Comparison of ENCODE assay signal across 1 cellular context in genomic region chr13:113584205-113584869, GRCh38.
TF ChIP-seq lines count a peak whose summit lies in the region.

Gene TFDP1, plus strand, starts transcription at chr13:113584753. Its CDS starts 1,085 bp downstream, at chr13:113585838.

TF ChIP-seq in K562, 482 proteins besides CTCF, POLR2A, EP300 and RAD21 (continued from another document and continues in another):
- TF ChIP-seq PKNOX1 (IDR thresholded peaks at IDR 0.05) (no peak), JUN (IDR thresholded peaks at IDR 0.05; ENCODE audit: borderline replicate concordance, low read depth, low read length) (no peak), JUN (CRISPR knock-in tag; IDR thresholded peaks at IDR 0.05; ENCODE audit: borderline replicate concordance) (no peak), ZBTB7A (IDR thresholded peaks at IDR 0.05; ENCODE audit: borderline replicate concordance, control insufficient read depth, low read depth, low read length) (0 out of 2 replicates have a peak, but pooled peaks have one; percentile 19), MYNN (IDR thresholded peaks at IDR 0.05) (0 out of 2 replicates have a peak, but pooled peaks have one; percentile 17), MYNN (CRISPR knock-in tag; IDR thresholded peaks at IDR 0.05) (no peak), ZBTB11 (CRISPR knock-in tag; IDR thresholded peaks at IDR 0.05) (peak in 1 of 3 experiments; percentile 52; a peak in 1 of 6 replicates), SMAD4 (CRISPR knock-in tag; conservative IDR thresholded peaks at IDR 0.05) (0 out of 2 replicates have a peak, but pooled peaks have one; percentile 45), FIP1L1 (IDR thresholded peaks at IDR 0.05; ENCODE audit: low read depth, low read length, poor library complexity, severe bottlenecking) (peak; percentile 36), VEZF1 (CRISPR knock-in tag; IDR thresholded peaks at IDR 0.05) (peak; percentile 56), GMEB1 (CRISPR knock-in tag; IDR thresholded peaks at IDR 0.05) (peak; percentile 85), FOXJ3 (CRISPR knock-in tag; IDR thresholded peaks at IDR 0.05) (no peak), ZNF766 (CRISPR knock-in tag; conservative IDR thresholded peaks at IDR 0.05) (peak; percentile 71), SIN3B (IDR thresholded peaks at IDR 0.05; ENCODE audit: low read depth) (peak; percentile 44; the same call in 1 of the 2 replicates), PML (IDR thresholded peaks at IDR 0.05; ENCODE audit: low read length) (no peak), E2F4 (CRISPR knock-in tag; IDR thresholded peaks at IDR 0.05; ENCODE audit: low read depth) (peak; percentile 65; the same call in 1 of the 2 replicates), ZNF586 (CRISPR knock-in tag; conservative IDR thresholded peaks at IDR 0.05) (no peak), E2F6 (IDR thresholded peaks at IDR 0.05; ENCODE audit: borderline replicate concordance in 1 of 2, extremely low read depth in 1 of 2, insufficient read depth in 1 of 2, insufficient read length in 1 of 2, low read depth in 1 of 2, low read length in 1 of 2, poor library complexity in 1 of 2, severe bottlenecking in 1 of 2) (peak; percentile 52 to 71), PHF8 (IDR thresholded peaks at IDR 0.05; ENCODE audit: borderline replicate concordance, low read length) (peak; percentile 66; the same call in 1 of the 2 replicates), DMBX1 (CRISPR knock-in tag; IDR thresholded peaks at IDR 0.05; ENCODE audit: borderline replicate concordance) (peak; percentile 64; the same call in 1 of the 2 replicates), HCFC1 (IDR thresholded peaks at IDR 0.05; ENCODE audit: low read depth, low read length) (peak; percentile 19; the same call in 1 of the 2 replicates), BRF1 (IDR thresholded peaks at IDR 0.05; ENCODE audit: borderline replicate concordance, extremely low read depth, insufficient read length) (no peak), PHF20 (IDR thresholded peaks at IDR 0.05; ENCODE audit: partially characterized antibody) (peak; percentile 48), MTA3 (IDR thresholded peaks at IDR 0.05; ENCODE audit: borderline replicate concordance) (0 out of 2 replicates have a peak, but pooled peaks have one; percentile 26), SAP30 (IDR thresholded peaks at IDR 0.05; ENCODE audit: borderline replicate concordance, insufficient read depth, low read depth, low read length, poor library complexity, severe bottlenecking) (no peak), E2F8 (IDR thresholded peaks at IDR 0.05; ENCODE audit: low read depth, partially characterized antibody) (peak; percentile 22), CXXC5 (CRISPR knock-in tag; IDR thresholded peaks at IDR 0.05) (peak; percentile 81), ZNF395 (CRISPR knock-in tag; IDR thresholded peaks at IDR 0.05) (peak; percentile 44; the same call in 1 of the 2 replicates), ZBTB2 (IDR thresholded peaks at IDR 0.05) (0 out of 2 replicates have a peak, but pooled peaks have one; percentile 31), FOXP1 (CRISPR knock-in tag; IDR thresholded peaks at IDR 0.05) (0 out of 2 replicates have a peak, but pooled peaks have one; percentile 36), TBP (optimal IDR thresholded peaks at IDR 0.05; ENCODE audit: low read depth, low read length) (peak; percentile 30), MNT (conservative IDR thresholded peaks at IDR 0.05) (peak; percentile 47 to 57; a peak in 1 of 4 replicates), ATF1 (CRISPR knock-in tag; IDR thresholded peaks at IDR 0.05) (no peak), ATF1 (tag; IDR thresholded peaks at IDR 0.05) (peak; percentile 23; the same call in 1 of the 2 replicates), CREM (IDR thresholded peaks at IDR 0.05; ENCODE audit: low read depth) (peak; percentile 85), KAT8 (IDR thresholded peaks at IDR 0.05; ENCODE audit: low read depth) (no peak), ZNF263 (CRISPR knock-in tag; IDR thresholded peaks at IDR 0.05; ENCODE audit: borderline replicate concordance) (peak; percentile 99), CREB1 (IDR thresholded peaks at IDR 0.05) (peak; percentile 64; the same call in 1 of the 2 replicates), CREB1 (CRISPR knock-in tag; IDR thresholded peaks at IDR 0.05) (no peak), ZNF655 (CRISPR knock-in tag; IDR thresholded peaks at IDR 0.05) (no peak), RBM17 (IDR thresholded peaks at IDR 0.05; ENCODE audit: borderline replicate concordance, low read depth, low read length) (no peak), E2F3 (CRISPR knock-in tag; IDR thresholded peaks at IDR 0.05) (peak; percentile 90)
